In the genomic region with DNA sequence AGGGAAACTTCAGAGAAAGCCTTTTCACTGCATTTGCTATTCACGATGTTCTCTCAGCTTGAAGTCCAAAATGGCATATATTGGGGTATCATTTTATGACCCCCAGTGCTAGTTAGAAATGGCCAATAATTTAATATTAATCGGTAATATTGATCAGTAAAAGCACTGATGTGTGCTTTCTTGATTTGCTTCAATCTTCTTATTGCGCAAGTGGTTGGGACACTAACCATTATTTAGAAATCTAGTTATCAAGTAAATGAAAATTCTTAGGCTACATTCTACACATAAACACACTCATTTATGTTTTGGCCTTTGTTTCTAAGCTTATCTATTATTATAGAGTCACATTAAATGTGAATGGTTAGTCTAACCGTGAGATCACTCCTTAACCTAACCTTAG, we compare ENCODE assay signal across 37 cellular contexts. TPM values are rescaled to one million over a fixed set of nuclear protein-coding genes. Genes with fewer than 3 reads are reported as not detected.
"Had no signal": no experiment of that assay in that cellular context is flagged by ENCODE, and none has a peak within 500 bp of the region (broad histone marks: within the 10 kb centered on the region; RNA-seq: fewer than 3 reads in every experiment).

No MANE protein-coding gene starts in this region.

- H3K4me3 ChIP-seq: MG63 had no signal

- H3K27me3 ChIP-seq: MG63 had no signal

- H3K36me3 ChIP-seq: MG63 had no signal

- H3K9me3 ChIP-seq: MG63 had no signal

- DNase-seq: Kasumi-1, MG63, MM.1S, MV-4-11, NCI-H1048, NCI-H1092, NCI-H1092 treated with DMSO at 0.1 percent for 48 hours, NCI-H1105, NCI-H1105 treated with DMSO at 0.1 percent for 48 hours, NCI-H1417, NCI-H1417 treated with DMSO at 0.1 percent for 48 hours, NCI-H1436, NCI-H1436 treated with DMSO at 0.1 percent for 48 hours, NCI-H146, NCI-H1694, NCI-H1694 treated with DMSO at 0.1 percent for 48 hours, NCI-H187, NCI-H187 treated with DMSO at 0.1 percent for 48 hours, NCI-H1930, NCI-H2029, NCI-H2029 treated with DMSO at 0.1 percent for 48 hours, NCI-H2081, NCI-H2081 treated with DMSO at 0.1 percent for 48 hours, NCI-H2107, NCI-H2171, NCI-H2171 treated with DMSO at 0.1 percent for 48 hours, NCI-H2227 treated with DMSO at 0.1 percent for 48 hours, NCI-H226, NCI-H345, NCI-H446, NCI-H446 treated with DMSO at 0.1 percent for 48 hours, NCI-H510A, NCI-H510A treated with DMSO at 0.1 percent for 48 hours, NCI-H524, NCI-H524 treated with DMSO at 0.1 percent for 48 hours had no signal

RNA-seq across cellular contexts. Expression of a gene that starts 49.7 kb away (rescaled TPM):
- total RNA-seq: MCF 10A, NCI-H460 had no signal
